Comparison of ENCODE assay signal across 18 cellular contexts in the genomic region with DNA sequence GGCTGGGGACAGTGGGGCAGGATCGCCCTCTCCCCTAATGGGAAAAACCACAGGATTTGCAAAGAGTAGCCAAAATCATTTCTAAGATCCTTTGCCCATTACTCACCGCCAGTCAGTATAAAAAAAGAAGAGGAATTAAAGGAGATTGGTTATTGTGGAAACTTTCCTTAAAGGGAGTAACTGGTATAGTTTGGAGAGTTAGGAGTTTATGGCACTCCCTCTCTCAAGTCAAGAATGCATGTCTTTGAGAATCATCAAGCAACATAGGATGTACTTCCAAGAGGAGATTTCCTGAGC. TPM values are rescaled to one million over a fixed set of nuclear protein-coding genes. Genes with fewer than 3 reads are reported as not detected.
DNase-seq lines count a peak whose midpoint lies in the region; ATAC-seq, FAIRE-seq and TF ChIP-seq lines count a peak whose summit lies in the region.
"Had no signal": no experiment of that assay in that cellular context is flagged by ENCODE, and none has a peak within 500 bp of the region (broad histone marks: within the 10 kb centered on the region; RNA-seq: fewer than 3 reads in every experiment).

No MANE protein-coding gene starts in this region.

- H3K27ac Mint-ChIP-seq in astrocyte (ENCODE audit: unreplicated experiment), result no peak overlapping the region
- no peak overlapping the region for H3K27ac Mint-ChIP-seq in activated T-helper 2 cell treated with anti-CD3 and anti-CD28 coated beads, Interferon-gamma antibody, Interleukin-2, Interleukin-4, amounts not matched to agents 10 μg/mL and 5 μg/mL and 100 μg/mL, durations not matched to agents 14 hours and 24 hours and 36 hours

- no peaks in the 10 kb centered on the region for H3K79me2 ChIP-seq in astrocyte (ENCODE audit: insufficient read depth, low read length)

- no peak overlapping the region for H2AFZ ChIP-seq in astrocyte (ENCODE audit: low read depth, low read length)

- H4K20me1 ChIP-seq in astrocyte (ENCODE audit: insufficient read depth, low read length), result no peaks in the 10 kb centered on the region

- TF ChIP-seq CTCF in astrocyte (IDR thresholded peaks at IDR 0.05; ENCODE audit: insufficient read depth, low read depth, low read length), result no peak
- no peak for TF ChIP-seq CTCF in heart right ventricle (IDR thresholded peaks at IDR 0.05)

- H3K9ac ChIP-seq in astrocyte (ENCODE audit: low read length), result no peak overlapping the region

- FAIRE-seq in astrocyte (lab: Jason Lieb, UNC), result no peak

- H3K36me3 Mint-ChIP-seq in astrocyte (ENCODE audit: low read depth, unreplicated experiment), result peaks cover 2% of the 10 kb centered on the region
- H3K36me3 Mint-ChIP-seq in activated T-helper 2 cell treated with anti-CD3 and anti-CD28 coated beads, Interferon-gamma antibody, Interleukin-2, Interleukin-4, amounts not matched to agents 10 μg/mL and 5 μg/mL and 100 μg/mL, durations not matched to agents 14 hours and 24 hours and 36 hours (ENCODE audit: low read depth), result no peaks in the 10 kb centered on the region
- H3K36me3 Mint-ChIP-seq: WTC11 had no signal

- H3K4me3 Mint-ChIP-seq in astrocyte (ENCODE audit: unreplicated experiment), result peak overlapping the region; percentile 23
- H3K4me3 Mint-ChIP-seq in activated T-helper 2 cell treated with anti-CD3 and anti-CD28 coated beads, Interferon-gamma antibody, Interleukin-2, Interleukin-4, amounts not matched to agents 10 μg/mL and 5 μg/mL and 100 μg/mL, durations not matched to agents 14 hours and 24 hours and 36 hours (ENCODE audit: low read depth), result no peak overlapping the region
- H3K4me3 Mint-ChIP-seq: WTC11 had no signal

- H3K9me3 Mint-ChIP-seq in astrocyte (ENCODE audit: unreplicated experiment), result no peaks in the 10 kb centered on the region
- no peaks in the 10 kb centered on the region for H3K9me3 Mint-ChIP-seq in activated T-helper 2 cell treated with anti-CD3 and anti-CD28 coated beads, Interferon-gamma antibody, Interleukin-2, Interleukin-4, amounts not matched to agents 10 μg/mL and 5 μg/mL and 100 μg/mL, durations not matched to agents 14 hours and 24 hours and 36 hours
- H3K9me3 Mint-ChIP-seq: WTC11 had no signal

- DNase-seq in AG08395 (ENCODE audit: low spot score) (peak; percentile 29), HS-27A (ENCODE audit: low read depth) (peak; percentile 38), astrocyte (ENCODE audit: low read depth) (peak; percentile 80), hepatic stellate cell (ENCODE audit: low spot score) (peak; percentile 32), OCI-M1 (lab: John Stamatoyannopoulos, UW) (no peak), heart right ventricle (no peak)
- DNase-seq in activated T-helper 2 cell treated with anti-CD3 and anti-CD28 coated beads, Interferon-gamma antibody, Interleukin-2, Interleukin-4, amounts not matched to agents 10 μg/mL and 5 μg/mL and 100 μg/mL, durations not matched to agents 14 hours and 24 hours and 36 hours (ENCODE audit: low spot score), result no peak
- DNase-seq: activated CD8-positive, alpha-beta memory T cell treated with anti-CD3 and anti-CD28 coated beads for 24 hours; amygdala; Caco-2; colonic mucosa; head of caudate nucleus; islet precursor cell; mesendoderm; NCI-H748 treated with DMSO at 0.1 percent for 48 hours; T-helper 1 cell had no signal

- H3K27me3 Mint-ChIP-seq in astrocyte (ENCODE audit: low read depth, unreplicated experiment), result peaks cover 10% of the 10 kb centered on the region
- H3K27me3 Mint-ChIP-seq in activated T-helper 2 cell treated with anti-CD3 and anti-CD28 coated beads, Interferon-gamma antibody, Interleukin-2, Interleukin-4, amounts not matched to agents 10 μg/mL and 5 μg/mL and 100 μg/mL, durations not matched to agents 14 hours and 24 hours and 36 hours (ENCODE audit: low read depth), result peaks cover 27% of the 10 kb centered on the region

- peaks cover 23% of the 10 kb centered on the region for H3K4me1 Mint-ChIP-seq in astrocyte (ENCODE audit: low read depth, unreplicated experiment)
- H3K4me1 Mint-ChIP-seq in activated T-helper 2 cell treated with anti-CD3 and anti-CD28 coated beads, Interferon-gamma antibody, Interleukin-2, Interleukin-4, amounts not matched to agents 10 μg/mL and 5 μg/mL and 100 μg/mL, durations not matched to agents 14 hours and 24 hours and 36 hours (ENCODE audit: low read depth), result no peaks in the 10 kb centered on the region

- H3K4me1 ChIP-seq in astrocyte (ENCODE audit: insufficient read depth, low read length) (peaks cover 27% of the 10 kb centered on the region), heart right ventricle (no peaks in the 10 kb centered on the region)
- H3K4me1 ChIP-seq: Caco-2, colonic mucosa had no signal

- H3K9me3 ChIP-seq in astrocyte (ENCODE audit: insufficient read depth, low read depth, low read length) (no peaks in the 10 kb centered on the region), heart right ventricle (no peaks in the 10 kb centered on the region)
- H3K9me3 ChIP-seq: Caco-2, colonic mucosa had no signal

- no peak for ATAC-seq in HG03108 (IDR thresholded peaks at IDR 0.05; ENCODE audit: unreplicated experiment)
- no peak for ATAC-seq in heart right ventricle

- H3K27me3 ChIP-seq in astrocyte (ENCODE audit: insufficient read depth, low read length) (no peaks in the 10 kb centered on the region), heart right ventricle (peaks cover 0 to 14% (median 2%) of the 10 kb centered on the region in 7 donors)
- H3K27me3 ChIP-seq: colonic mucosa had no signal

- 91 to 96% methylated on average over 2 of the region's 2 CpGs for WGBS in heart right ventricle, 2 donors

- H3K36me3 ChIP-seq in astrocyte (ENCODE audit: insufficient read depth, low read length) (no peaks in the 10 kb centered on the region), heart right ventricle (no peaks in the 10 kb centered on the region)
- H3K36me3 ChIP-seq: colonic mucosa had no signal

- H3K4me2 ChIP-seq in astrocyte (ENCODE audit: low read length), result peak overlapping the region; percentile 66

- intact Hi-C loops in activated T-helper 2 cell treated with anti-CD3 and anti-CD28 coated beads, Interferon-gamma antibody, Interleukin-2, Interleukin-4, amounts not matched to agents 10 μg/mL and 5 μg/mL and 100 μg/mL, durations not matched to agents 14 hours and 24 hours and 36 hours (cut with micrococcal nuclease), result no loop called here
- intact Hi-C loops in heart right ventricle (cut with DNase I), result no loop called here

- H3K4me3 ChIP-seq in astrocyte (ENCODE audit: insufficient read depth, low read depth, low read length) (no peak overlapping the region), heart right ventricle (no peak overlapping the region)
- H3K4me3 ChIP-seq: colonic mucosa had no signal

- H3K27ac ChIP-seq in astrocyte (ENCODE audit: low read depth, low read length) (peak overlapping the region; percentile 10), heart right ventricle (no peak overlapping the region)
- H3K27ac ChIP-seq: colonic mucosa had no signal

RNA-seq across cellular contexts. Expression of a gene that starts 30.5 kb away (rescaled TPM):
- total RNA-seq in astrocyte, result 14.4 and 20.1 TPM in 2 replicates
- 5.0 and 5.5 TPM in 2 replicates for total RNA-seq in activated T-helper 2 cell treated with anti-CD3 and anti-CD28 coated beads, Interferon-gamma antibody, Interleukin-2, Interleukin-4, amounts not matched to agents 10 μg/mL and 5 μg/mL and 100 μg/mL, durations not matched to agents 14 hours and 24 hours and 36 hours
- 10 to 100 TPM; 10.2 to 49.3 (median 13.7) TPM for total RNA-seq in heart right ventricle
- 10 to 100 TPM in 1 of 2 donors, 1 to 10 TPM in 1; 4.2 to 18.5 TPM for polyA plus RNA-seq in heart right ventricle

Comparison
In these comparisons a context has a peak if more than half of its experiments do, and no peak if none do; other contexts are left out.
1. DNase-seq: peak in AG08395 (single experiment), HS-27A (single experiment), astrocyte (single experiment) and hepatic stellate cell (single experiment); none in OCI-M1 (single experiment), activated T-helper 2 cell treated with anti-CD3 and anti-CD28 coated beads, Interferon-gamma antibody, Interleukin-2, Interleukin-4, amounts not matched to agents 10 μg/mL and 5 μg/mL and 100 μg/mL, durations not matched to agents 14 hours and 24 hours and 36 hours (single experiment) and heart right ventricle (0 of 2).